ENCODE assay signal across 8 cellular contexts in genomic region chr12:48999371-49000131, GRCh38. TPM values are rescaled to one million over a fixed set of nuclear protein-coding genes. Genes with fewer than 3 reads are reported as not detected.
DNase-seq lines count a peak whose midpoint lies in the region; ATAC-seq and TF ChIP-seq lines count a peak whose summit lies in the region.

Gene DDN (minus strand): TSS chr12:48999375. CDS start chr12:48999287, 88 bp downstream.

- peaks cover 15% of the 10 kb centered on the region for H3K27me3 ChIP-seq in lung (ENCODE audit: control insufficient read depth, insufficient read depth)
- peaks cover 12 to 93% (median 41%) of the 10 kb centered on the region in 3 donors for H3K27me3 ChIP-seq in stomach

- no peak within 1 kb of the TSS for H3K27ac Mint-ChIP-seq in dendritic cell treated with granulocyte-macrophage colony-stimulating factor and Interleukin-4, amounts not matched to agents 40 ng/mL and 50 ng/mL, for 4 days

- H3K9me3 Mint-ChIP-seq in dendritic cell treated with granulocyte-macrophage colony-stimulating factor and Interleukin-4, amounts not matched to agents 40 ng/mL and 50 ng/mL, for 4 days: no peaks in the 10 kb centered on the region

- H3K36me3 ChIP-seq in lung (ENCODE audit: control insufficient read depth in 2 of 2, insufficient read depth in 2 of 2, low read length in 2 of 2) (peaks cover 22 to 27% of the 10 kb centered on the region in 2 donors), stomach (peaks cover 19 to 44% (median 43%) of the 10 kb centered on the region in 4 donors)

- peaks cover 58% of the 10 kb centered on the region for H3K4me1 Mint-ChIP-seq in dendritic cell treated with granulocyte-macrophage colony-stimulating factor and Interleukin-4, amounts not matched to agents 40 ng/mL and 50 ng/mL, for 4 days (ENCODE audit: low read depth)

- H3K27me3 Mint-ChIP-seq in dendritic cell treated with granulocyte-macrophage colony-stimulating factor and Interleukin-4, amounts not matched to agents 40 ng/mL and 50 ng/mL, for 4 days: peaks cover 74% of the 10 kb centered on the region

- H3K4me3 Mint-ChIP-seq in dendritic cell treated with granulocyte-macrophage colony-stimulating factor and Interleukin-4, amounts not matched to agents 40 ng/mL and 50 ng/mL, for 4 days: peak within 1 kb of the TSS; percentile 66

- ATAC-seq in lung (ENCODE audit: insufficient read depth, low FRiP score) (no peak), GM21526 (IDR thresholded peaks at IDR 0.05; ENCODE audit: low FRiP score, unreplicated experiment) (no peak)

- no peak for TF ChIP-seq POLR2A in stomach (IDR thresholded peaks at IDR 0.05)

- peak within 1 kb of the TSS; percentile 10 for H3K4me3 ChIP-seq in lung
- peak within 1 kb of the TSS; percentile 49 to 69 (median 56) for H3K4me3 ChIP-seq in stomach

- WGBS in lung, 2 donors: 4 to 6% methylated on average over 29 to 30 of the region's 30 CpGs
- WGBS in stomach, 5 donors: 1 to 6% (median 1%) methylated on average over 13 to 30 of the region's 30 CpGs

- H3K27ac ChIP-seq in VCaP: peak within 1 kb of the TSS; percentile 87
- no peak within 1 kb of the TSS for H3K27ac ChIP-seq in lung (ENCODE audit: low read depth in 1 of 2, low read length in 1 of 2)
- peak within 1 kb of the TSS in 2 of 5 donors; percentile 23 to 56 for H3K27ac ChIP-seq in stomach

- DNase-seq in NOMO-1 treated with DMSO at 0.1 percent for 48 hours (lab: John Stamatoyannopoulos, UW; ENCODE audit: unreplicated experiment): peak; percentile 7
- no peak for DNase-seq in NOMO-1 (lab: John Stamatoyannopoulos, UW; ENCODE audit: unreplicated experiment in 2 of 2)
- DNase-seq in HuH-7 (ENCODE audit: low spot score): peak; percentile 73
- DNase-seq in lung (ENCODE audit: low spot score): no peak
- peak; percentile 46 for DNase-seq in stomach

- TF ChIP-seq CTCF in VCaP (conservative IDR thresholded peaks at IDR 0.05) (no peak), lung (IDR thresholded peaks at IDR 0.05; ENCODE audit: control extremely low read depth, extremely low read depth) (no peak), stomach (IDR thresholded peaks at IDR 0.05) (no peak)

- TF ChIP-seq EP300 in stomach (IDR thresholded peaks at IDR 0.05): no peak

- H3K36me3 Mint-ChIP-seq in dendritic cell treated with granulocyte-macrophage colony-stimulating factor and Interleukin-4, amounts not matched to agents 40 ng/mL and 50 ng/mL, for 4 days (ENCODE audit: low read depth): peaks cover 45% of the 10 kb centered on the region

- H3K9me3 ChIP-seq in lung (ENCODE audit: control insufficient read depth in 2 of 2, insufficient read depth in 1 of 2, low read length in 1 of 2) (peaks cover 0 to 15% of the 10 kb centered on the region in 2 donors), stomach (no peaks in the 10 kb centered on the region)

- intact Hi-C loops in dendritic cell treated with granulocyte-macrophage colony-stimulating factor and Interleukin-4, amounts not matched to agents 40 ng/mL and 50 ng/mL, for 4 days (cut with micrococcal nuclease): no loop called here
- intact Hi-C loops in stomach (cut with DNase I; ENCODE audit: low total_unique reads): no loop called here

- H3K4me1 ChIP-seq in lung (ENCODE audit: control insufficient read depth in 2 of 2, insufficient read depth in 2 of 2, low read length in 2 of 2) (peaks cover 2 to 18% of the 10 kb centered on the region in 2 donors), stomach (peaks cover 38 to 52% (median 50%) of the 10 kb centered on the region in 4 donors)

RNA-seq across cellular contexts. Expression of gene DDN, which starts in this region (rescaled TPM):
- total RNA-seq in lung (under 1 TPM; 0.11 to 0.12 TPM), stomach (under 1 TPM in 1 of 5 donors, not detected in 4; 0.18 TPM)
- polyA plus RNA-seq in lung (under 1 TPM; 0.04 to 0.07 TPM), stomach (under 1 TPM; 0.08 to 0.31 (median 0.19) TPM)

Comparison
In these comparisons a context has a peak if more than half of its experiments do, and no peak if none do; other contexts are left out.
1. DNase-seq: peak in NOMO-1 treated with DMSO at 0.1 percent for 48 hours (single experiment) and HuH-7 (single experiment); none in NOMO-1 (0 of 2) and lung (single experiment).
2. Peak in DNase-seq and H3K4me3 ChIP-seq in stomach; RNA of the gene not detected or under 1 TPM.